15 cellular contexts compared by ENCODE assay signal in the genomic region with DNA sequence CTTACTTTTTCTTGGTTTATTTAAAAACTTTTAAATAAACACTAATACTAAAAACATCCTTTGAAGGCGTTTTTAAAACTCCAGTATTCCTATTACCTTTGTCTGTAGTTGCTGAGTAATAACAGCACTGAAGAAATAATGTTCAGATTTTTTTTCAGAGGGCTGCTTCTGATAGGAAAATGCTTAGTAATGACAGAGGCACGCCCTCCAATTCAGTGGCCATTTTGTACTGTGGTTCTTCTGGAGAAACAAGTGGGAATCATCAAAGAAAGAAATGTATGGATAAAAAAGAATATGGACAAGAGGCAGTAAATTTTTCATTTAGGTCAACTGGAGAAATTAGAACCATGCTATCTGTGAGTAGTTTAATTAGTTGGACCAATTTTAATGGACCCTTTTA. TPM values are rescaled to one million over a fixed set of nuclear protein-coding genes. Genes with fewer than 3 reads are reported as not detected.
DNase-seq lines count a peak whose midpoint lies in the region; ATAC-seq and TF ChIP-seq lines count a peak whose summit lies in the region.
"Had no signal": no experiment of that assay in that cellular context is flagged by ENCODE, and none has a peak within 500 bp of the region (broad histone marks: within the 10 kb centered on the region; RNA-seq: fewer than 3 reads in every experiment).

No MANE protein-coding gene starts in this region.

- dilution Hi-C loops in mammary epithelial cell (cut with HindIII; ENCODE audit: low sequenced_read_pairs): no loop called here

- peak overlapping the region; percentile 23 for H3K4me2 ChIP-seq in mammary epithelial cell (ENCODE audit: insufficient read depth, low read depth, low read length)

- peaks cover 4% of the 10 kb centered on the region for H3K36me3 ChIP-seq in mammary epithelial cell (ENCODE audit: insufficient read depth, low read length)
- H3K36me3 ChIP-seq: sigmoid colon had no signal

- peaks cover 83% of the 10 kb centered on the region for H3K79me2 ChIP-seq in mammary epithelial cell (ENCODE audit: insufficient read depth, low read length)

- CTCF ChIA-PET in mammary epithelial cell (lab: Charles Lee; ENCODE audit: low non-redundant PET): no interaction called here
- CTCF ChIA-PET in activated naive CD4-positive, alpha-beta T cell treated with anti-CD3 and anti-CD28 coated beads for 36 hours (lab: Charles Lee): no interaction called here

- H3K9me3 Mint-ChIP-seq in activated naive CD4-positive, alpha-beta T cell treated with anti-CD3 and anti-CD28 coated beads for 36 hours: no peaks in the 10 kb centered on the region
- H3K9me3 Mint-ChIP-seq: activated CD4-positive, alpha-beta T cell treated with anti-CD3 and anti-CD28 coated beads, Interleukin-2, amount 10 ng/mL, durations not matched to agents 7 days and 5 days; naive thymus-derived CD8-positive, alpha-beta T cell had no signal

- no peaks in the 10 kb centered on the region for H4K20me1 ChIP-seq in mammary epithelial cell (ENCODE audit: insufficient read depth, low read length)

- H3K4me3 ChIP-seq in mammary epithelial cell (replicated peaks in 1 of 3; ENCODE audit: insufficient read depth in 1 of 3, low read depth in 2 of 3, low read length in 3 of 3): no peak overlapping the region
- H3K4me3 ChIP-seq: sigmoid colon had no signal

- no peak overlapping the region for H3K4me3 Mint-ChIP-seq in activated naive CD4-positive, alpha-beta T cell treated with anti-CD3 and anti-CD28 coated beads for 36 hours
- H3K4me3 Mint-ChIP-seq: activated CD4-positive, alpha-beta T cell treated with anti-CD3 and anti-CD28 coated beads, Interleukin-2, amount 10 ng/mL, durations not matched to agents 7 days and 5 days; CD14-positive monocyte; naive thymus-derived CD8-positive, alpha-beta T cell had no signal

- no peak for TF ChIP-seq CTCF in mammary epithelial cell (conservative IDR thresholded peaks at IDR 0.05 in 1 of 2, IDR thresholded peaks at IDR 0.05 in 1 of 2; ENCODE audit: extremely low read depth in 1 of 2, insufficient read depth in 1 of 2, low read depth in 1 of 2, low read length in 2 of 2)

- intact Hi-C loops in mammary epithelial cell (cut with micrococcal nuclease): no loop called here
- intact Hi-C loops in activated naive CD4-positive, alpha-beta T cell treated with anti-CD3 and anti-CD28 coated beads for 36 hours (cut with micrococcal nuclease): no loop called here

- peaks cover 10% of the 10 kb centered on the region for H3K36me3 Mint-ChIP-seq in activated naive CD4-positive, alpha-beta T cell treated with anti-CD3 and anti-CD28 coated beads for 36 hours (ENCODE audit: low read depth)

- H2AFZ ChIP-seq in mammary epithelial cell (ENCODE audit: low read depth, low read length): no peak overlapping the region

- no peaks in the 10 kb centered on the region for H3K27me3 Mint-ChIP-seq in activated naive CD4-positive, alpha-beta T cell treated with anti-CD3 and anti-CD28 coated beads for 36 hours (ENCODE audit: low read depth)
- H3K27me3 Mint-ChIP-seq: activated CD4-positive, alpha-beta T cell treated with anti-CD3 and anti-CD28 coated beads, Interleukin-2, amount 10 ng/mL, durations not matched to agents 7 days and 5 days; naive thymus-derived CD8-positive, alpha-beta T cell had no signal

- 80% methylated on average over 2 of the region's 2 CpGs for WGBS in mammary epithelial cell (ENCODE audit: low coverage, missing lambda C conversion rate)

- DNase-seq in EH (ENCODE audit: low read depth) (peak; percentile 22), NCI-H460 (ENCODE audit: extremely low read depth, low read depth) (peak; percentile 69), mammary epithelial cell (no peak), lung microvascular endothelial cell (ENCODE audit: low read depth in 2 of 2) (peak; percentile 80), COR-L47 (lab: John Stamatoyannopoulos, UW) (no peak)
- DNase-seq in activated naive CD4-positive, alpha-beta T cell treated with anti-CD3 and anti-CD28 coated beads for 36 hours: no peak
- DNase-seq: activated CD4-positive, alpha-beta T cell treated with anti-CD3 and anti-CD28 coated beads, Interleukin-2, amount 10 ng/mL, durations not matched to agents 7 days and 5 days; activated gamma-delta T cell treated with Interleukin-2 at 50 U/mL for 16 hours; naive thymus-derived CD8-positive, alpha-beta T cell; NCI-H2107; sigmoid colon; substantia nigra had no signal

- in situ Hi-C loops in mammary epithelial cell (cut with MboI; ENCODE audit: low sequenced_read_pairs in 2 of 2): no loop called here

- peaks cover 28% of the 10 kb centered on the region for H3K4me1 Mint-ChIP-seq in activated naive CD4-positive, alpha-beta T cell treated with anti-CD3 and anti-CD28 coated beads for 36 hours (ENCODE audit: low read depth)

- no peaks in the 10 kb centered on the region for H3K9me3 ChIP-seq in mammary epithelial cell (replicated peaks; ENCODE audit: insufficient read depth, low read length)
- H3K9me3 ChIP-seq: sigmoid colon had no signal

- ATAC-seq in HG02885 (IDR thresholded peaks at IDR 0.05; ENCODE audit: poor library complexity, unreplicated experiment): no peak
- no peak for ATAC-seq in HG02610 (IDR thresholded peaks at IDR 0.05; ENCODE audit: unreplicated experiment)
- ATAC-seq: naive thymus-derived CD8-positive, alpha-beta T cell had no signal

- peaks cover 4% of the 10 kb centered on the region for H3K4me1 ChIP-seq in mammary epithelial cell (ENCODE audit: insufficient read depth, low read length)

- no TSS peak for BruUV-seq in mammary epithelial cell (replicated peaks; lab: Mats Ljungman, UMichigan)

- H3K27ac Mint-ChIP-seq in activated naive CD4-positive, alpha-beta T cell treated with anti-CD3 and anti-CD28 coated beads for 36 hours: no peak overlapping the region
- H3K27ac Mint-ChIP-seq: activated CD4-positive, alpha-beta T cell treated with anti-CD3 and anti-CD28 coated beads, Interleukin-2, amount 10 ng/mL, durations not matched to agents 7 days and 5 days; CD14-positive monocyte; naive thymus-derived CD8-positive, alpha-beta T cell had no signal

- no peaks in the 10 kb centered on the region for H3K27me3 ChIP-seq in mammary epithelial cell (ENCODE audit: insufficient read depth, low read length)
- H3K27me3 ChIP-seq: sigmoid colon had no signal

- H3K27ac ChIP-seq in mammary epithelial cell (ENCODE audit: insufficient read depth, low read depth, low read length): peak overlapping the region; percentile 7

- no peak overlapping the region for H3K9ac ChIP-seq in mammary epithelial cell (ENCODE audit: insufficient read depth, low read length)

RNA-seq across cellular contexts. Expression of gene VEZT, which starts 13.6 kb away (rescaled TPM):
- 78.4 and 78.5 TPM in 2 replicates for total RNA-seq in NCI-H460 (2014; rRNA removed; shearing (Covaris generic))
- 68.0 and 116 TPM in 2 replicates for polyA plus RNA-seq in NCI-H460 (2014; cell fraction: nucleus; rRNA removed)
- total RNA-seq in mammary epithelial cell: 100 to 1,000 TPM; 113 to 133 TPM
- polyA plus RNA-seq in mammary epithelial cell: 66.2 TPM
- polyA minus RNA-seq in mammary epithelial cell: 73.7 TPM
- total RNA-seq in lung microvascular endothelial cell: 73.0 and 78.9 TPM in 2 replicates
- 10 to 100 TPM; 41.3 to 42.5 TPM for total RNA-seq in activated naive CD4-positive, alpha-beta T cell treated with anti-CD3 and anti-CD28 coated beads for 36 hours

RNA-seq across cellular contexts. Expression of gene FGD6, which starts 13.9 kb away (rescaled TPM):
- total RNA-seq in NCI-H460 (2014; rRNA removed; shearing (Covaris generic)): 1.7 and 2.2 TPM in 2 replicates
- 1.5 and 2.8 TPM in 2 replicates for polyA plus RNA-seq in NCI-H460 (2014; cell fraction: nucleus; rRNA removed)
- total RNA-seq in mammary epithelial cell: 10 to 100 TPM; 39.3 to 55.6 TPM
- 16.4 TPM for polyA plus RNA-seq in mammary epithelial cell
- polyA minus RNA-seq in mammary epithelial cell: 46.3 TPM
- 9.2 and 15.9 TPM in 2 replicates for total RNA-seq in lung microvascular endothelial cell
- 1 to 10 TPM; 2.0 TPM for total RNA-seq in activated naive CD4-positive, alpha-beta T cell treated with anti-CD3 and anti-CD28 coated beads for 36 hours

Comparison
In these comparisons a context has a peak if more than half of its experiments do, and no peak if none do; other contexts are left out.
1. DNase-seq: peak in EH (single experiment), NCI-H460 (single experiment) and lung microvascular endothelial cell (2 of 2); none in mammary epithelial cell (single experiment), COR-L47 (single experiment) and activated naive CD4-positive, alpha-beta T cell treated with anti-CD3 and anti-CD28 coated beads for 36 hours (single experiment).